ENCODE assay signal across 3 cellular contexts in genomic region chr1:231248778-231249177, GRCh38.
TF ChIP-seq lines count a peak whose summit lies in the region.

No MANE protein-coding gene starts in this region.

TF ChIP-seq in IMR-90, 13 proteins besides CTCF, POLR2A, EP300 and RAD21:
- peak; percentile 65 for TF ChIP-seq MAFK (IDR thresholded peaks at IDR 0.05; ENCODE audit: low read depth, low read length)
- no peak for TF ChIP-seq NFE2L2 (IDR thresholded peaks at IDR 0.05; ENCODE audit: low read depth, low read length)

TF ChIP-seq in K562, 482 proteins besides CTCF, POLR2A, EP300 and RAD21:
- TF ChIP-seq C11orf30 (IDR thresholded peaks at IDR 0.05; ENCODE audit: low read depth) (0 out of 2 replicates have a peak, but pooled peaks have one; percentile 6), BRF1 (IDR thresholded peaks at IDR 0.05; ENCODE audit: borderline replicate concordance, extremely low read depth, insufficient read length) (no peak), CEBPG (CRISPR knock-in tag; IDR thresholded peaks at IDR 0.05) (no peak), CEBPG (tag; conservative IDR thresholded peaks at IDR 0.05 in 1 of 2, IDR thresholded peaks at IDR 0.05 in 1 of 2) (peak in 1 of 2 experiments; percentile 56; a peak in 2 of 4 replicates), ZNF644 (tag; IDR thresholded peaks at IDR 0.05; ENCODE audit: low read depth) (no peak)

TF ChIP-seq in SK-N-SH treated with all-trans-retinoic acid at 6 μM for 48 hours, 23 proteins besides CTCF, POLR2A, EP300 and RAD21:
- no peak for TF ChIP-seq OSR1 (CRISPR knock-in tag; IDR thresholded peaks at IDR 0.05)
- no peak for TF ChIP-seq RARB (CRISPR knock-in tag; IDR thresholded peaks at IDR 0.05)
- TF ChIP-seq ZC3H10 (CRISPR knock-in tag; IDR thresholded peaks at IDR 0.05) = no peak
